In the genomic region with DNA sequence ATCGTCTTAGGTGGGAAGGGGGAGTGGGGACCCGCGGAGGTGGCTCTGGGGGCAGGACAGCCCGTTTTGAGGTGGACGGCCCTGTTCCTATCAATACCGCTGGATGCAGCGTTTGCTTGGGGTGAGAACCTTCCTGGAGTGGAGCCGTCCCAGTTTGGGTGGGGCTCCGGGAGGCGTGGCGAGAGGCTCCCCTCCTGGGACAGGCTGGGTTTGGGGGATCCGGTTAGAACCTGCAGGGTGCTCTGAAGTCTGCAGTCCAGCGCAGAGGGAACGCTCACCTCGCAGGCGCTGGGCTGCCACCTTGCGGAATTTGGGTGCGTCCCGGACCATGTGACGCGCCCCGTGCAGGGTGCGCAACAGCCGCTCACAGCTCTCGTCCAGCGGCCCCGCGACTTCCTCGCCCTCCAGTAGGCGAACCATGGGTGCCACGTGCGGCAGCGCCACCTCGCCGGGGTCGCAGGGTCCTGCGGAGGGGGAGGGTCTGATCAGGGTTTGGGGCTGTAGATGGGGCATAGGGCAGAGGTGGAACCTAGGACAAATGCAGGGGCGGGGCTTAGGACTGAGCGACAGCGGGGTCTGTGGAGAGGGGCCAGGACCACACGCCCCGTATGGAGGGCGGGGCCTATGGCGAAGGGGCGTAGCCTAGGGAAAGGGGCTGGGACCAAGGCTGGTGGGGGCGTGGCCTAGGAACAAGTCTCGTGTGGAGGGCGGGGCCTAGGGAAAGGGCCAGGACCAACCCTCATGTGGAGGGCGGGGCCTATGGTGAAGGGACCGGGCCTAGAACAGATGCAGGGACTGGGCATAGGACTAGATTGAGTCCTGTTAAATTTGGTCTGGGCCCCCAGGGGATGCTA, we compare ENCODE assay signal across 7 cellular contexts. TPM values are rescaled to one million over a fixed set of nuclear protein-coding genes. Genes with fewer than 3 reads are reported as not detected.
DNase-seq lines count a peak whose midpoint lies in the region; ATAC-seq and TF ChIP-seq lines count a peak whose summit lies in the region.

No MANE protein-coding gene starts in this region.

- H3K4me1 Mint-ChIP-seq in activated T-helper 2 cell treated with anti-CD3 and anti-CD28 coated beads, Interferon-gamma antibody, Interleukin-2, Interleukin-4, amounts not matched to agents 10 μg/mL and 5 μg/mL and 100 μg/mL, durations not matched to agents 14 hours and 24 hours and 36 hours (ENCODE audit: low read depth) = peaks cover 3% of the 10 kb centered on the region

- peak; percentile 78; the same call in 1 of the 2 replicates for TF ChIP-seq CTCF in Panc1 (IDR thresholded peaks at IDR 0.05)

- peak overlapping the region; percentile 92 for H3K27ac Mint-ChIP-seq in activated T-helper 2 cell treated with anti-CD3 and anti-CD28 coated beads, Interferon-gamma antibody, Interleukin-2, Interleukin-4, amounts not matched to agents 10 μg/mL and 5 μg/mL and 100 μg/mL, durations not matched to agents 14 hours and 24 hours and 36 hours

- peak overlapping the region; percentile 50 for H3K9ac ChIP-seq in rectal smooth muscle tissue (ENCODE audit: low read length)

- H3K4me1 ChIP-seq in Panc1 (ENCODE audit: control insufficient read depth, insufficient read depth, low read length) (peaks cover 2% of the 10 kb centered on the region; the same call in 1 of the 2 replicates), rectal smooth muscle tissue (ENCODE audit: control insufficient read depth, insufficient read depth, low read length) (no peaks in the 10 kb centered on the region)

- peak overlapping the region; percentile 42 to 58 for H3K4me3 ChIP-seq in Panc1 (ENCODE audit: low read depth in 2 of 2, low read length in 2 of 2)
- H3K4me3 ChIP-seq in rectal smooth muscle tissue (ENCODE audit: low read length) = peak overlapping the region; percentile 48

- BruUV-seq in Panc1 (replicated peaks; lab: Mats Ljungman, UMichigan) = no TSS peak

- H3K27ac ChIP-seq in Panc1 (ENCODE audit: low read length) (peak overlapping the region; percentile 73), rectal smooth muscle tissue (ENCODE audit: low read depth, low read length) (peak overlapping the region; percentile 42)

- POLR2A ChIA-PET in Panc1 (lab: Charles Lee) = no interaction called here

- intact Hi-C loops in Panc1 (cut with micrococcal nuclease; ENCODE audit: unreplicated experiment) (loop anchor here (5.0 kb wide), 1 partner anchor 109 kb away; no protein-coding TSS in a partner anchor), Right ventricle myocardium inferior (cut with DNase I) (no loop called here)
- intact Hi-C loops in activated T-helper 2 cell treated with anti-CD3 and anti-CD28 coated beads, Interferon-gamma antibody, Interleukin-2, Interleukin-4, amounts not matched to agents 10 μg/mL and 5 μg/mL and 100 μg/mL, durations not matched to agents 14 hours and 24 hours and 36 hours (cut with micrococcal nuclease) = loop anchor here (1.0 to 5.0 kb wide), 3 partner anchors 15 to 236 kb away; no protein-coding TSS in a partner anchor

- peaks cover 51% of the 10 kb centered on the region for H3K36me3 Mint-ChIP-seq in activated T-helper 2 cell treated with anti-CD3 and anti-CD28 coated beads, Interferon-gamma antibody, Interleukin-2, Interleukin-4, amounts not matched to agents 10 μg/mL and 5 μg/mL and 100 μg/mL, durations not matched to agents 14 hours and 24 hours and 36 hours (ENCODE audit: low read depth)

- H3K27me3 ChIP-seq in Panc1 (ENCODE audit: control insufficient read depth, insufficient read depth, low read length) = no peaks in the 10 kb centered on the region
- no peaks in the 10 kb centered on the region for H3K27me3 ChIP-seq in rectal smooth muscle tissue (ENCODE audit: control insufficient read depth, insufficient read depth, low read length)

- CTCF ChIA-PET in Panc1 (lab: Charles Lee) = interaction anchor here (1.6 kb wide), 1 partner anchor 15 kb away, joined by 5 read pairs; the partner anchor contains the start of gene GPR108

- ATAC-seq in GM18517 (IDR thresholded peaks at IDR 0.05; ENCODE audit: unreplicated experiment) (peak; percentile 83), HG02870 (IDR thresholded peaks at IDR 0.05; ENCODE audit: unreplicated experiment) (peak; percentile 63), Panc1 (peak; percentile 91), Right ventricle myocardium inferior (peak; percentile 78)

- H3K9me3 ChIP-seq in Panc1 (ENCODE audit: control insufficient read depth, insufficient read depth, low read depth, low read length) = no peaks in the 10 kb centered on the region

- H3K36me3 ChIP-seq in Panc1 (ENCODE audit: control insufficient read depth, insufficient read depth, low read length) (peaks cover 5% of the 10 kb centered on the region; the same call in 1 of the 2 replicates), rectal smooth muscle tissue (ENCODE audit: control insufficient read depth, insufficient read depth, low read length) (peaks cover 7% of the 10 kb centered on the region)

- H3K9me3 Mint-ChIP-seq in activated T-helper 2 cell treated with anti-CD3 and anti-CD28 coated beads, Interferon-gamma antibody, Interleukin-2, Interleukin-4, amounts not matched to agents 10 μg/mL and 5 μg/mL and 100 μg/mL, durations not matched to agents 14 hours and 24 hours and 36 hours = no peaks in the 10 kb centered on the region

- in situ Hi-C loops in Panc1 (cut with HindIII; ENCODE audit: low pct_unique_long_range_greater_than_20kb, low sequenced_read_pairs) = no loop called here

- H3K4me3 Mint-ChIP-seq in activated T-helper 2 cell treated with anti-CD3 and anti-CD28 coated beads, Interferon-gamma antibody, Interleukin-2, Interleukin-4, amounts not matched to agents 10 μg/mL and 5 μg/mL and 100 μg/mL, durations not matched to agents 14 hours and 24 hours and 36 hours (ENCODE audit: low read depth) = peak overlapping the region; percentile 70

- H3K27me3 Mint-ChIP-seq in activated T-helper 2 cell treated with anti-CD3 and anti-CD28 coated beads, Interferon-gamma antibody, Interleukin-2, Interleukin-4, amounts not matched to agents 10 μg/mL and 5 μg/mL and 100 μg/mL, durations not matched to agents 14 hours and 24 hours and 36 hours (ENCODE audit: low read depth) = no peaks in the 10 kb centered on the region

- DNase-seq in Panc1 (ENCODE audit: low read depth, low spot score) = peak; percentile 69
- DNase-seq in activated T-helper 2 cell treated with anti-CD3 and anti-CD28 coated beads, Interferon-gamma antibody, Interleukin-2, Interleukin-4, amounts not matched to agents 10 μg/mL and 5 μg/mL and 100 μg/mL, durations not matched to agents 14 hours and 24 hours and 36 hours (ENCODE audit: low spot score) = peak; percentile 79
- DNase-seq in Right ventricle myocardium inferior (ENCODE audit: missing footprints) = peak; percentile 91
- no peak for DNase-seq in hippocampal formation (lab: John Stamatoyannopoulos, UW)

RNA-seq across cellular contexts. Expression of gene SH2D3A, which starts 13.8 kb away (rescaled TPM):
- total RNA-seq in Panc1 (2021; ENCODE audit: unreplicated experiment) (2.2 TPM), Right ventricle myocardium inferior (not detected)
- polyA plus RNA-seq in Panc1 (2012; ENCODE audit: insufficient read length) = 3.0 TPM
- total RNA-seq in activated T-helper 2 cell treated with anti-CD3 and anti-CD28 coated beads, Interferon-gamma antibody, Interleukin-2, Interleukin-4, amounts not matched to agents 10 μg/mL and 5 μg/mL and 100 μg/mL, durations not matched to agents 14 hours and 24 hours and 36 hours = 7.7 and 8.7 TPM in 2 replicates

RNA-seq across cellular contexts. Expression of gene TRIP10, which starts 13.9 kb away (rescaled TPM):
- total RNA-seq in Panc1 (2021; ENCODE audit: unreplicated experiment) = 115 TPM
- 111 TPM for polyA plus RNA-seq in Panc1 (2012; ENCODE audit: insufficient read length)
- total RNA-seq in activated T-helper 2 cell treated with anti-CD3 and anti-CD28 coated beads, Interferon-gamma antibody, Interleukin-2, Interleukin-4, amounts not matched to agents 10 μg/mL and 5 μg/mL and 100 μg/mL, durations not matched to agents 14 hours and 24 hours and 36 hours = 55.2 and 64.7 TPM in 2 replicates
- total RNA-seq in Right ventricle myocardium inferior = 147 TPM

RNA-seq across cellular contexts. Expression of gene GPR108, which starts 16.0 kb away (rescaled TPM):
- total RNA-seq in Panc1 (2021; ENCODE audit: unreplicated experiment) (43.0 TPM), Right ventricle myocardium inferior (23.9 TPM)
- polyA plus RNA-seq in Panc1 (2012; ENCODE audit: insufficient read length) = 63.5 TPM
- total RNA-seq in activated T-helper 2 cell treated with anti-CD3 and anti-CD28 coated beads, Interferon-gamma antibody, Interleukin-2, Interleukin-4, amounts not matched to agents 10 μg/mL and 5 μg/mL and 100 μg/mL, durations not matched to agents 14 hours and 24 hours and 36 hours = 90.4 and 95.4 TPM in 2 replicates

RNA-seq across cellular contexts. Expression of gene VAV1, which starts 19.1 kb away (rescaled TPM):
- total RNA-seq in Panc1 (2021; ENCODE audit: unreplicated experiment) (0.05 TPM), Right ventricle myocardium inferior (3.1 TPM)
- polyA plus RNA-seq in Panc1 (2012; ENCODE audit: insufficient read length) = 1.5 TPM
- total RNA-seq in activated T-helper 2 cell treated with anti-CD3 and anti-CD28 coated beads, Interferon-gamma antibody, Interleukin-2, Interleukin-4, amounts not matched to agents 10 μg/mL and 5 μg/mL and 100 μg/mL, durations not matched to agents 14 hours and 24 hours and 36 hours = 68.9 and 69.7 TPM in 2 replicates

RNA-seq across cellular contexts. Expression of gene C3, which starts 33.0 kb away (rescaled TPM):
- total RNA-seq in Panc1 (2021; ENCODE audit: unreplicated experiment) = 5.0 TPM
- polyA plus RNA-seq in Panc1 (2012; ENCODE audit: insufficient read length) = 1.3 TPM
- 4.4 and 6.3 TPM in 2 replicates for total RNA-seq in activated T-helper 2 cell treated with anti-CD3 and anti-CD28 coated beads, Interferon-gamma antibody, Interleukin-2, Interleukin-4, amounts not matched to agents 10 μg/mL and 5 μg/mL and 100 μg/mL, durations not matched to agents 14 hours and 24 hours and 36 hours
- 482 TPM for total RNA-seq in Right ventricle myocardium inferior

Comparison
In these comparisons a context has a peak if more than half of its experiments do, and no peak if none do; other contexts are left out.
1. DNase-seq: peak in Panc1 (single experiment), activated T-helper 2 cell treated with anti-CD3 and anti-CD28 coated beads, Interferon-gamma antibody, Interleukin-2, Interleukin-4, amounts not matched to agents 10 μg/mL and 5 μg/mL and 100 μg/mL, durations not matched to agents 14 hours and 24 hours and 36 hours (single experiment) and Right ventricle myocardium inferior (single experiment); none in hippocampal formation (0 of 2).
2. Peak in every context shown above with its lines, with median percentiles within 50 percentile points of each other: ATAC-seq.